Comparison of ENCODE assay signal across 9 cellular contexts in genomic region chr3:161305095-161305991, GRCh38.
A peak's percentile ranks its signal among the peaks of the same experiment; 100 is the strongest.
DNase-seq lines count a peak whose midpoint lies in the region; ATAC-seq and TF ChIP-seq lines count a peak whose summit lies in the region.
"Had no signal": no experiment of that assay in that cellular context is flagged by ENCODE, and none has a peak within 500 bp of the region (broad histone marks: within the 10 kb centered on the region; RNA-seq: fewer than 3 reads in every experiment).

No MANE protein-coding gene starts in this region.

- WGBS in lung, 2 donors, result 90 to 95% methylated on average over 2 of the region's 2 CpGs

- intact Hi-C loops in left colon (cut with DNase I, micrococcal nuclease), result no loop called here

- no peak overlapping the region for H3K4me3 ChIP-seq in lung

- no peaks in the 10 kb centered on the region for H3K9me3 ChIP-seq in lung (ENCODE audit: control insufficient read depth in 2 of 2, insufficient read depth in 1 of 2, low read length in 1 of 2)

- H3K36me3 ChIP-seq in lung (ENCODE audit: control insufficient read depth in 2 of 2, insufficient read depth in 2 of 2, low read length in 2 of 2), result peaks cover 0 to 2% of the 10 kb centered on the region in 2 donors

- DNase-seq in GM03348 (ENCODE audit: low spot score), result peak; percentile 59
- peak; percentile 21 for DNase-seq in amniotic epithelial cell (ENCODE audit: low read depth)
- no peak for DNase-seq in lung (ENCODE audit: low spot score)
- DNase-seq in activated CD4-positive, CD25-positive, alpha-beta regulatory T cell (lab: John Stamatoyannopoulos, UW), result no peak
- DNase-seq in pons (ENCODE audit: low spot score), result no peak
- no peak for DNase-seq in occipital lobe (lab: John Stamatoyannopoulos, UW)
- no peak for DNase-seq in left colon

- no peaks in the 10 kb centered on the region for H3K4me1 ChIP-seq in lung (ENCODE audit: control insufficient read depth in 2 of 2, insufficient read depth in 2 of 2, low read length in 2 of 2)

- TF ChIP-seq CTCF in lung (IDR thresholded peaks at IDR 0.05; ENCODE audit: control extremely low read depth, extremely low read depth), result peak; percentile 6

- H3K27ac ChIP-seq in lung (ENCODE audit: low read depth in 1 of 2, low read length in 1 of 2), result no peak overlapping the region

- ATAC-seq in HG03342 (IDR thresholded peaks at IDR 0.05; ENCODE audit: unreplicated experiment) (peak; percentile 58), lung (ENCODE audit: insufficient read depth, low FRiP score) (no peak), left colon (no peak)
- ATAC-seq: naive thymus-derived CD8-positive, alpha-beta T cell had no signal

- H3K27me3 ChIP-seq in lung (ENCODE audit: control insufficient read depth, insufficient read depth), result no peaks in the 10 kb centered on the region

Comparison
In these comparisons a context has a peak if more than half of its experiments do, and no peak if none do; other contexts are left out.
1. DNase-seq: peak in GM03348 (single experiment) and amniotic epithelial cell (single experiment); none in lung (single experiment), activated CD4-positive, CD25-positive, alpha-beta regulatory T cell (0 of 4), pons (single experiment), occipital lobe (single experiment) and left colon (0 of 2).